8 cellular contexts compared by ENCODE assay signal in the genomic region with DNA sequence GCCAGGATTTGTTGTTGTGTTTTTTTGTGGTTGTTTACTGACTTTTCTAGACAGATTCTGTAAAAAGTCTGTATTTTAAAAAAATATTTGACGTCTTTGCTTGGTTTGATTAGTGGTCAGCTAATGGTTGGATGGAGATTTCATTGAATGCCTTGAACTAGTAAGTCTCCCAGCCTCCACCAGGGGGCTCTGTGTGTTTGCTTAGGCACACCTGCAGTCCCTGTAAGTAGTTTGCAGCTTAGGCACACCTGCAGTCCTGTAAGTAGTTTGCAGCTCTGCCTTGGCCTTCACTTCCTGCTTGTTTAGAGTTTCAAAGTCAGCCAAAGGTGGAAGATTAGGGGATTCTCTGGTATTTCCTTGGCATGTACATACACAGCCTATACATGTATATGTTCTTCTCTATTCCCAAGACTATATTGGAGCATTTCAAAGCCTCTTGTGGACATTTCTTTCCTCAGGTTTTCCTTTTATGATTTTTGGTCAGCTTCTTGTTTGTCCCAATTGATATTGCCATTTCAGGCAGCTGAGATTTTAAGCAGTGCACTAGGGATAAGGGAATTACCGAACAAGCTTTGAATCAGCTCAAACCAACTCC.
DNase-seq lines count a peak whose midpoint lies in the region; ATAC-seq and TF ChIP-seq lines count a peak whose summit lies in the region.

No MANE protein-coding gene starts in this region.

- no peak overlapping the region for H3K4me3 Mint-ChIP-seq in nephron progenitor cell

- peaks cover 0 to 83% (median 18%) of the 10 kb centered on the region in 4 donors for H3K4me1 ChIP-seq in tibial nerve

- peak; percentile 98 for ATAC-seq in GM18517 (IDR thresholded peaks at IDR 0.05; ENCODE audit: unreplicated experiment)
- peak; percentile 99 for ATAC-seq in HG02973 (IDR thresholded peaks at IDR 0.05; ENCODE audit: unreplicated experiment)

- H3K4me1 Mint-ChIP-seq in nephron progenitor cell: peaks cover 2% of the 10 kb centered on the region

- 87 to 88% methylated on average over 2 of the region's 2 CpGs for WGBS in tibial nerve, 2 donors

- no peak overlapping the region for H3K4me3 ChIP-seq in epithelial cell of proximal tubule (ENCODE audit: low read depth, low read length)
- H3K4me3 ChIP-seq in tibial nerve: no peak overlapping the region

- no peak overlapping the region for H3K27ac Mint-ChIP-seq in nephron progenitor cell

- H3K36me3 Mint-ChIP-seq in nephron progenitor cell (ENCODE audit: low read depth): peaks cover 28% of the 10 kb centered on the region

- peak; percentile 13 for DNase-seq in AG08395 (ENCODE audit: low spot score)
- DNase-seq in NCI-H69 (lab: John Stamatoyannopoulos, UW): peak; percentile 73
- DNase-seq in activated CD8-positive, alpha-beta memory T cell treated with anti-CD3 and anti-CD28 coated beads for 4 hours (ENCODE audit: low read depth in 2 of 2): peak; percentile 27 to 40
- no peak for DNase-seq in epithelial cell of proximal tubule (ENCODE audit: low read depth)
- peak; percentile 60 for DNase-seq in nephron progenitor cell
- DNase-seq in tibial nerve (ENCODE audit: low spot score in 2 of 2): peak in 1 of 2 donors; percentile 38

- TF ChIP-seq POLR2A in tibial nerve (IDR thresholded peaks at IDR 0.05): no peak

- H3K27ac ChIP-seq in tibial nerve: peak overlapping the region in 1 of 4 donors; percentile 38

- H3K36me3 ChIP-seq in tibial nerve: peaks cover 0 to 7% (median 0%) of the 10 kb centered on the region in 3 donors

- H3K9me3 ChIP-seq in tibial nerve: no peaks in the 10 kb centered on the region

- peaks cover 2% of the 10 kb centered on the region for H3K27me3 Mint-ChIP-seq in nephron progenitor cell (ENCODE audit: low read depth, poor library complexity)

- H3K9me3 Mint-ChIP-seq in nephron progenitor cell: no peaks in the 10 kb centered on the region

- TF ChIP-seq EP300 in tibial nerve (IDR thresholded peaks at IDR 0.05): no peak

- TF ChIP-seq CTCF in epithelial cell of proximal tubule (conservative IDR thresholded peaks at IDR 0.05; ENCODE audit: low read depth, low read length) (peak; percentile 95), nephron progenitor cell (IDR thresholded peaks at IDR 0.05) (peak; percentile 56), tibial nerve (IDR thresholded peaks at IDR 0.05) (peak in 4 of 5 experiments; percentile 33 to 56 (median 46))

- H3K27me3 ChIP-seq in tibial nerve: no peaks in the 10 kb centered on the region
